ENCODE assay signal across 10 cellular contexts in genomic region chr12:116164976-116165425, GRCh38.
DNase-seq lines count a peak whose midpoint lies in the region; ATAC-seq and TF ChIP-seq lines count a peak whose summit lies in the region.
"Had no signal": no experiment of that assay in that cellular context is flagged by ENCODE, and none has a peak within 500 bp of the region (broad histone marks: within the 10 kb centered on the region; RNA-seq: fewer than 3 reads in every experiment).

No MANE protein-coding gene starts in this region.

- TF ChIP-seq RAD21 in HCT116 (IDR thresholded peaks at IDR 0.05; ENCODE audit: low read depth), result no peak

- DNase-seq in HCT116 (ENCODE audit: low read depth, low spot score), result peak; percentile 44
- DNase-seq in RWPE1 (ENCODE audit: low spot score), result peak; percentile 67
- peak; percentile 49 for DNase-seq in fibroblast of the aortic adventitia (ENCODE audit: low read depth)
- DNase-seq in gastrocnemius medialis, result no peak
- DNase-seq in effector CD8-positive, alpha-beta T cell (lab: John Stamatoyannopoulos, UW), result no peak
- no peak for DNase-seq in HuH-7.5 (ENCODE audit: low spot score)
- no peak for DNase-seq in NCI-H446 treated with DMSO at 0.1 percent for 48 hours (lab: John Stamatoyannopoulos, UW)
- DNase-seq: stimulated activated naive B cell treated with anti-CD40 and anti-IgM and Interleukin-4, amounts not matched to agents 10 μg/mL and 1 μg/mL and 100 μg/mL, for 72 hours; T-helper 9 cell had no signal

- peak; percentile 65 for ATAC-seq in HCT116
- peak; percentile 80 to 85 for ATAC-seq in gastrocnemius medialis
- ATAC-seq: sciatic nerve had no signal

- H3K9ac ChIP-seq in HCT116 (ENCODE audit: low read length), result no peak overlapping the region

- no peak for TF ChIP-seq CTCF in HCT116 (IDR thresholded peaks at IDR 0.05 in 2 of 3, conservative IDR thresholded peaks at IDR 0.05 in 1 of 3; ENCODE audit: borderline replicate concordance in 1 of 3, insufficient read depth in 1 of 3, low read depth in 2 of 3, low read length in 2 of 3)
- no peak for TF ChIP-seq CTCF in RWPE1 (conservative IDR thresholded peaks at IDR 0.05; ENCODE audit: low read depth)
- no peak for TF ChIP-seq CTCF in fibroblast of the aortic adventitia (IDR thresholded peaks at IDR 0.05; ENCODE audit: insufficient read depth, low read length)
- TF ChIP-seq CTCF in gastrocnemius medialis (IDR thresholded peaks at IDR 0.05 in 4 of 5, conservative IDR thresholded peaks at IDR 0.05 in 1 of 5), result no peak

- in situ Hi-C loops in gastrocnemius medialis (cut with MboI; ENCODE audit: low sequenced_read_pairs in 4 of 4), result no loop called here

- no peaks in the 10 kb centered on the region for H3K27me3 ChIP-seq in HCT116 (ENCODE audit: insufficient read depth, low read length)
- H3K27me3 ChIP-seq in gastrocnemius medialis, result no peaks in the 10 kb centered on the region

- H2AFZ ChIP-seq in HCT116 (ENCODE audit: low read depth, low read length, poor library complexity, severe bottlenecking), result no peak overlapping the region

- H3K9me3 ChIP-seq in HCT116 (ENCODE audit: control insufficient read depth in 1 of 2, insufficient read depth in 1 of 2, low read depth in 1 of 2, low read length in 2 of 2) (no peaks in the 10 kb centered on the region), gastrocnemius medialis (no peaks in the 10 kb centered on the region)

- POLR2A ChIA-PET in HCT116 (lab: Charles Lee) (interaction anchor here (1.2 kb wide), 1 partner anchor 9 kb away, joined by 3 read pairs; no protein-coding TSS in a partner anchor), RWPE1 (lab: Yijun Ruan, JAX; ENCODE audit: low non-redundant PET) (no interaction called here)

- H3K9me2 ChIP-seq in HCT116 (ENCODE audit: insufficient read depth), result no peaks in the 10 kb centered on the region

- CTCF ChIA-PET in HCT116 (lab: Charles Lee), result interaction anchor here (0.7 kb wide), 1 partner anchor 8 kb away, joined by 4 read pairs; no protein-coding TSS in a partner anchor
- CTCF ChIA-PET in RWPE1 (lab: Yijun Ruan, JAX), result no interaction called here

- intact Hi-C loops in HCT116 (cut with micrococcal nuclease) (no loop called here), gastrocnemius medialis (cut with DNase I; ENCODE audit: low total_unique reads) (loop anchor here (5.0 kb wide), 1 partner anchor 43 kb away; no protein-coding TSS in a partner anchor)

- peak overlapping the region; percentile 48 for H3K4me2 ChIP-seq in HCT116 (ENCODE audit: low read length)

- RAD21 ChIA-PET in HCT116 (lab: Charles Lee; ENCODE audit: low non-redundant PET in 1 of 2, low total read pairs in 2 of 2, uncharacterized antibody in 2 of 2, unreplicated experiment in 2 of 2), result no interaction called here

- H4K20me1 ChIP-seq in HCT116 (ENCODE audit: insufficient read depth), result peaks cover 83% of the 10 kb centered on the region

- H3K4me3 ChIP-seq in HCT116 (replicated peaks in 1 of 2; ENCODE audit: low read depth in 1 of 2, low read length in 2 of 2), result no peak overlapping the region
- no peak overlapping the region for H3K4me3 ChIP-seq in fibroblast of the aortic adventitia (ENCODE audit: low read depth, low read length)
- H3K4me3 ChIP-seq in gastrocnemius medialis, result peak overlapping the region in 3 of 4 donors; percentile 11 to 34 (median 31)

- no TSS peak for BruUV-seq in HCT116 (replicated peaks; lab: Mats Ljungman, UMichigan)

- no peaks in the 10 kb centered on the region for H3K36me3 ChIP-seq in HCT116 (ENCODE audit: control insufficient read depth in 1 of 2, insufficient read depth in 2 of 2, low read length in 2 of 2)
- no peaks in the 10 kb centered on the region for H3K36me3 ChIP-seq in gastrocnemius medialis

- TF ChIP-seq POLR2A in HCT116 (IDR thresholded peaks at IDR 0.05; ENCODE audit: borderline replicate concordance, extremely low read depth, insufficient read depth, insufficient read length), result no peak
- no peak for TF ChIP-seq POLR2A in gastrocnemius medialis (IDR thresholded peaks at IDR 0.05)

- H3K4me1 ChIP-seq in HCT116 (ENCODE audit: control insufficient read depth in 1 of 2, insufficient read depth in 2 of 2, low read length in 2 of 2) (peaks cover 47 to 73% of the 10 kb centered on the region in 2 experiments), gastrocnemius medialis (peaks cover 63 to 87% of the 10 kb centered on the region in 2 donors)

- peak overlapping the region; percentile 3; the same call in 1 of the 2 replicates for H3K27ac ChIP-seq in HCT116 (ENCODE audit: low read depth, low read length)
- H3K27ac ChIP-seq in RWPE1, result peak overlapping the region; percentile 71
- peak overlapping the region; percentile 72 to 87 (median 78) for H3K27ac ChIP-seq in gastrocnemius medialis

- peaks cover 100% of the 10 kb centered on the region for H3K79me2 ChIP-seq in HCT116 (ENCODE audit: insufficient read depth, low read length)

TF ChIP-seq in HCT116, 20 proteins besides CTCF, POLR2A, EP300 and RAD21 (continues in another document):
- TF ChIP-seq SRF (IDR thresholded peaks at IDR 0.05; ENCODE audit: low read depth), result peak; percentile 63; the same call in 1 of the 2 replicates
- no peak for TF ChIP-seq TCF7L2 (IDR thresholded peaks at IDR 0.05; ENCODE audit: borderline replicate concordance, extremely low read depth, insufficient read depth, insufficient read length)
- no peak for TF ChIP-seq EZH2phosphoT487 (IDR thresholded peaks at IDR 0.05; ENCODE audit: borderline replicate concordance)
- no peak for TF ChIP-seq MAX (IDR thresholded peaks at IDR 0.05)
- TF ChIP-seq SIN3A (IDR thresholded peaks at IDR 0.05; ENCODE audit: low read depth), result peak; percentile 47; the same call in 1 of the 2 replicates
- no peak for TF ChIP-seq ATF3 (IDR thresholded peaks at IDR 0.05)
- peak; percentile 45 for TF ChIP-seq SP1 (IDR thresholded peaks at IDR 0.05; ENCODE audit: low read depth)
- 0 out of 2 replicates have a peak, but pooled peaks have one; percentile 42 for TF ChIP-seq CBX3 (IDR thresholded peaks at IDR 0.05; ENCODE audit: low read depth)
- no peak for TF ChIP-seq EZH2 (IDR thresholded peaks at IDR 0.05)
- TF ChIP-seq ZFX (IDR thresholded peaks at IDR 0.05), result no peak
- TF ChIP-seq POLR2AphosphoS5 (IDR thresholded peaks at IDR 0.05; ENCODE audit: low read depth, low read length), result no peak
- TF ChIP-seq REST (IDR thresholded peaks at IDR 0.05; ENCODE audit: low read depth), result no peak
- TF ChIP-seq FOSL1 (IDR thresholded peaks at IDR 0.05; ENCODE audit: low read depth), result peak; percentile 91
- TF ChIP-seq EGR1 (IDR thresholded peaks at IDR 0.05; ENCODE audit: low read depth), result no peak
- TF ChIP-seq JUND (IDR thresholded peaks at IDR 0.05), result peak; percentile 70
- TF ChIP-seq CEBPB (IDR thresholded peaks at IDR 0.05; ENCODE audit: low read depth), result 0 out of 2 replicates have a peak, but pooled peaks have one; percentile 21
- no peak for TF ChIP-seq ZBTB33 (IDR thresholded peaks at IDR 0.05; ENCODE audit: extremely low read depth, insufficient replicate concordance, low read length)
- TF ChIP-seq ZNF274 (IDR thresholded peaks at IDR 0.05; ENCODE audit: low read depth, low read length), result no peak
- TF ChIP-seq YY1 (IDR thresholded peaks at IDR 0.05; ENCODE audit: extremely low read depth, insufficient replicate concordance, low read depth, low read length), result no peak

Comparison
In these comparisons a context has a peak if more than half of its experiments do, and no peak if none do; other contexts are left out.
1. DNase-seq: peak in HCT116 (single experiment), RWPE1 (single experiment) and fibroblast of the aortic adventitia (single experiment); none in gastrocnemius medialis (0 of 2), effector CD8-positive, alpha-beta T cell (single experiment), HuH-7.5 (single experiment) and NCI-H446 treated with DMSO at 0.1 percent for 48 hours (single experiment).
2. H3K27ac ChIP-seq: peak in every context shown above with its lines; median percentile 78 in gastrocnemius medialis; 71 in RWPE1; 3 in HCT116.
3. H3K4me3 ChIP-seq: peak in gastrocnemius medialis (3 of 4); none in HCT116 (0 of 2) and fibroblast of the aortic adventitia (single experiment).